ENCODE assay signal across 14 cellular contexts in genomic region chr14:39731912-39732311, GRCh38.
A peak's percentile ranks its signal among the peaks of the same experiment; 100 is the strongest.
DNase-seq lines count a peak whose midpoint lies in the region; ATAC-seq and TF ChIP-seq lines count a peak whose summit lies in the region.
"Had no signal": no experiment of that assay in that cellular context is flagged by ENCODE, and none has a peak within 500 bp of the region (broad histone marks: within the 10 kb centered on the region; RNA-seq: fewer than 3 reads in every experiment).

No MANE protein-coding gene starts in this region.

- H3K4me3 ChIP-seq in A673 (ENCODE audit: low read depth, low read length, poor library complexity, severe bottlenecking) (no peak overlapping the region), SJCRH30 (no peak overlapping the region), right atrium auricular region (no peak overlapping the region), colonic mucosa (no peak overlapping the region)
- H3K4me3 ChIP-seq: skin epidermis had no signal

- CTCF ChIA-PET in A673 (lab: Charles Lee) = no interaction called here

- no peaks in the 10 kb centered on the region for H3K4me1 ChIP-seq in A673 (ENCODE audit: insufficient read depth, low read length, poor library complexity, severe bottlenecking)
- H3K4me1 ChIP-seq in SJCRH30 = no peaks in the 10 kb centered on the region
- no peaks in the 10 kb centered on the region for H3K4me1 ChIP-seq in right atrium auricular region
- H3K4me1 ChIP-seq in colonic mucosa = no peaks in the 10 kb centered on the region

- intact Hi-C loops in A673 (cut with micrococcal nuclease; ENCODE audit: unreplicated experiment) = no loop called here
- intact Hi-C loops in colonic mucosa (cut with DNase I) = no loop called here

- DNase-seq in A673 (ENCODE audit: low spot score) (peak; percentile 25), ELR (ENCODE audit: low read depth) (peak; percentile 3), SJCRH30 (peak; percentile 14 to 48), right atrium auricular region (ENCODE audit: low spot score) (no peak), colonic mucosa (no peak), globus pallidus (ENCODE audit: low spot score) (no peak)
- DNase-seq in activated CD8-positive, alpha-beta memory T cell treated with anti-CD3 and anti-CD28 coated beads, Interleukin-2, amount 50 U/mL, for 48 hours = no peak
- DNase-seq: activated CD4-positive, CD25-positive, alpha-beta regulatory T cell treated with anti-CD3 and anti-CD28 coated beads, Interleukin-2, amount 50 U/mL, for 72 hours; COR-L47; NCI-H1930; stimulated activated naive B cell treated with anti-CD40 and anti-IgM and Interleukin-4, amounts not matched to agents 10 μg/mL and 1 μg/mL and 100 μg/mL, for 72 hours had no signal

- H3K9me3 ChIP-seq in A673 (ENCODE audit: low read depth, low read length, poor library complexity, severe bottlenecking) = no peaks in the 10 kb centered on the region
- H3K9me3 ChIP-seq in SJCRH30 (replicated peaks) = no peaks in the 10 kb centered on the region
- H3K9me3 ChIP-seq in right atrium auricular region = no peaks in the 10 kb centered on the region
- H3K9me3 ChIP-seq in colonic mucosa = no peaks in the 10 kb centered on the region

- TF ChIP-seq CTCF in A673 (conservative IDR thresholded peaks at IDR 0.05; ENCODE audit: low read depth, low read length) = peak; percentile 51
- TF ChIP-seq CTCF in right atrium auricular region (IDR thresholded peaks at IDR 0.05) = no peak
- TF ChIP-seq CTCF in colonic mucosa (IDR thresholded peaks at IDR 0.05) = no peak

- H3K27ac ChIP-seq in A673 (ENCODE audit: low read depth, low read length, poor library complexity, severe bottlenecking) (no peak overlapping the region), SJCRH30 (no peak overlapping the region), right atrium auricular region (no peak overlapping the region), colonic mucosa (no peak overlapping the region)
- H3K27ac ChIP-seq: HL-60, skin epidermis had no signal

- H3K9ac ChIP-seq in colonic mucosa (ENCODE audit: low read depth in 2 of 2, low read length in 2 of 2) = no peak overlapping the region

- H3K27me3 ChIP-seq in A673 (replicated peaks; ENCODE audit: insufficient read depth, low read depth, low read length, poor library complexity) (no peaks in the 10 kb centered on the region), SJCRH30 (no peaks in the 10 kb centered on the region), right atrium auricular region (no peaks in the 10 kb centered on the region), colonic mucosa (no peaks in the 10 kb centered on the region)

- H3K36me3 ChIP-seq in A673 (ENCODE audit: insufficient read depth, low read length, poor library complexity, severe bottlenecking) (no peaks in the 10 kb centered on the region), SJCRH30 (no peaks in the 10 kb centered on the region), right atrium auricular region (no peaks in the 10 kb centered on the region), colonic mucosa (no peaks in the 10 kb centered on the region)

- POLR2A ChIA-PET in A673 (lab: Charles Lee; ENCODE audit: low non-redundant PET) = no interaction called here

- BruUV-seq in A673 (replicated peaks; lab: Mats Ljungman, UMichigan) = no TSS peak

- peak; percentile 65 for ATAC-seq in HG03354 (IDR thresholded peaks at IDR 0.05; ENCODE audit: poor library complexity, severe bottlenecking, unreplicated experiment)
- ATAC-seq: stimulated activated naive B cell treated with anti-CD40 and anti-IgM and Interleukin-4, amounts not matched to agents 10 μg/mL and 1 μg/mL and 100 μg/mL, for 72 hours had no signal

Comparison
In these comparisons a context has a peak if more than half of its experiments do, and no peak if none do; other contexts are left out.
1. DNase-seq: peak in A673 (single experiment), ELR (single experiment) and SJCRH30 (2 of 2); none in activated CD8-positive, alpha-beta memory T cell treated with anti-CD3 and anti-CD28 coated beads, Interleukin-2, amount 50 U/mL, for 48 hours (single experiment), right atrium auricular region (single experiment), colonic mucosa (single experiment) and globus pallidus (single experiment).